In the genomic region with DNA sequence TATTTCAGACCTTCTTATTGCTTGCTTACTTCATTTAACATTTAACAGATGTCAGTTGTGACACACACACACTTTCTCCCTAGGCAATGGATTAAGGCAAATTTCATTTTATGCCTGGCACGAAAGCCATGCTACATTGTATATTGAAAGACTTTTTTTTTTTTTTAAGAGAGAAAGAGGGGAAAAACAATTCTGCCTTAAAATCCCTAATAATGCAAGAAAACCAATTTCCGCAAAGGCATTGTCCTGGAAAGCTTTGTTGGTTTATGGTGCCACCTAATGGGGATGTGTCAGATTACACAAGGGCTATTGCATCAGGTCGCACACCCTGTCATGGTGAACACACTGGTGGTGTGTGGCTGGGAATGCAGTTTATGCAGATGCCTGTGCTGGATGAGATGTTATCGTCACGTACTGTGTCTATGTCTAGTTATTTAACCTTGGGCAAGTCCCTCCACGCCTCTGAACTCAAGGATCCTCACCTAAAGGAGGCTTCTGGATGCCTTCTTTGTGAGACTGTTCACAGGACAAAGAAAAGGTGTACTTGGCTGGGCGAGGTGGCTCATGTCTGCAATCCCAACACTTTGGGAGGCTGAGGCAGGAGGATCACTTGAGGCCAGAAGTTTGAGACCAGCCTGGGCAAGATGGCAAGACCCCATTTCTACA, we compare ENCODE assay signal across 8 cellular contexts. TPM values are rescaled to one million over a fixed set of nuclear protein-coding genes. Genes with fewer than 3 reads are reported as not detected.
A peak's percentile ranks its signal among the peaks of the same experiment; 100 is the strongest.
DNase-seq lines count a peak whose midpoint lies in the region; FAIRE-seq and TF ChIP-seq lines count a peak whose summit lies in the region.

No MANE protein-coding gene starts in this region.

- TF ChIP-seq POLR2A in H54 (IDR thresholded peaks at IDR 0.05; ENCODE audit: low read depth, low read length): no peak

- no peaks in the 10 kb centered on the region for H3K4me1 ChIP-seq in ES-I3 (ENCODE audit: insufficient read depth, low read length)

- no peak overlapping the region for H3K4me3 ChIP-seq in MG63
- H3K4me3 ChIP-seq in SK-N-MC: no peak overlapping the region

- H3K36me3 ChIP-seq in ES-I3 (ENCODE audit: insufficient read depth, low read length): no peaks in the 10 kb centered on the region; the same call in 1 of the 2 replicates
- no peaks in the 10 kb centered on the region for H3K36me3 ChIP-seq in MG63
- no peaks in the 10 kb centered on the region for H3K36me3 ChIP-seq in SK-N-MC (ENCODE audit: insufficient read depth, low read length)

- no peaks in the 10 kb centered on the region for H3K36me3 Mint-ChIP-seq in activated naive CD4-positive, alpha-beta T cell treated with anti-CD3 and anti-CD28 coated beads, Interleukin-2, amount 10 ng/mL, durations not matched to agents 7 days and 5 days
- H3K36me3 Mint-ChIP-seq in progenitor cell of endocrine pancreas (ENCODE audit: insufficient read depth): no peaks in the 10 kb centered on the region

- H3K9me3 ChIP-seq in ES-I3 (ENCODE audit: control insufficient read depth, insufficient read depth, low read length) (peaks cover 3% of the 10 kb centered on the region; the same call in 1 of the 2 replicates), MG63 (no peaks in the 10 kb centered on the region), SK-N-MC (ENCODE audit: low read depth, low read length) (no peaks in the 10 kb centered on the region)

- intact Hi-C loops in head of caudate nucleus (cut with DNase I): loop anchor here (5.0 kb wide), 1 partner anchor 264 kb away; no protein-coding TSS in a partner anchor

- H3K9ac ChIP-seq in ES-I3 (ENCODE audit: low read depth, low read length): peak overlapping the region; percentile 11; the same call in 1 of the 2 replicates
- no peak overlapping the region for H3K9ac ChIP-seq in SK-N-MC (ENCODE audit: insufficient read length)

- DNase-seq in H54 (ENCODE audit: insufficient read length, low spot score) (peak; percentile 48), MG63 (peak; percentile 48), SK-N-MC (ENCODE audit: low read depth, low spot score) (peak; percentile 40), head of caudate nucleus (peak in 40 of 42 donors; percentile 14 to 89 (median 68)), progenitor cell of endocrine pancreas (ENCODE audit: low spot score, unreplicated experiment) (peak; percentile 63), urothelium cell line (ENCODE audit: low spot score) (peak; percentile 75)
- peak; percentile 82 for DNase-seq in activated naive CD4-positive, alpha-beta T cell treated with anti-CD3 and anti-CD28 coated beads, Interleukin-2, amount 10 ng/mL, durations not matched to agents 7 days and 5 days

- H3K27ac Mint-ChIP-seq in activated naive CD4-positive, alpha-beta T cell treated with anti-CD3 and anti-CD28 coated beads, Interleukin-2, amount 10 ng/mL, durations not matched to agents 7 days and 5 days: peak overlapping the region; percentile 39
- H3K27ac Mint-ChIP-seq in progenitor cell of endocrine pancreas: peak overlapping the region; percentile 88

- H3K27ac ChIP-seq in SK-N-MC: no peak overlapping the region

- peaks cover 34% of the 10 kb centered on the region for H3K27me3 Mint-ChIP-seq in activated naive CD4-positive, alpha-beta T cell treated with anti-CD3 and anti-CD28 coated beads, Interleukin-2, amount 10 ng/mL, durations not matched to agents 7 days and 5 days
- H3K27me3 Mint-ChIP-seq in progenitor cell of endocrine pancreas: peaks cover 18% of the 10 kb centered on the region

- no peaks in the 10 kb centered on the region for H3K27me3 ChIP-seq in MG63

- TF ChIP-seq CTCF in progenitor cell of endocrine pancreas (IDR thresholded peaks at IDR 0.05; ENCODE audit: unreplicated experiment): peak; percentile 91

- no peak overlapping the region for H3K4me3 Mint-ChIP-seq in activated naive CD4-positive, alpha-beta T cell treated with anti-CD3 and anti-CD28 coated beads, Interleukin-2, amount 10 ng/mL, durations not matched to agents 7 days and 5 days
- H3K4me3 Mint-ChIP-seq in progenitor cell of endocrine pancreas (ENCODE audit: low read depth): peak overlapping the region; percentile 38

- CTCF ChIA-PET in activated naive CD4-positive, alpha-beta T cell treated with anti-CD3 and anti-CD28 coated beads, Interleukin-2, amount 10 ng/mL, durations not matched to agents 7 days and 5 days (lab: Charles Lee): interaction anchor here (0.8 to 4.0 kb wide), 18 partner anchors 9 to 283 kb away, joined by 3 to 37 read pairs (median 4); a partner anchor contains a TSS

- peaks cover 10% of the 10 kb centered on the region for H3K4me1 Mint-ChIP-seq in activated naive CD4-positive, alpha-beta T cell treated with anti-CD3 and anti-CD28 coated beads, Interleukin-2, amount 10 ng/mL, durations not matched to agents 7 days and 5 days
- H3K4me1 Mint-ChIP-seq in progenitor cell of endocrine pancreas (ENCODE audit: low read depth): peaks cover 2% of the 10 kb centered on the region

- H3K9me3 Mint-ChIP-seq in activated naive CD4-positive, alpha-beta T cell treated with anti-CD3 and anti-CD28 coated beads, Interleukin-2, amount 10 ng/mL, durations not matched to agents 7 days and 5 days: no peaks in the 10 kb centered on the region
- peaks cover 3% of the 10 kb centered on the region for H3K9me3 Mint-ChIP-seq in progenitor cell of endocrine pancreas (ENCODE audit: low read depth)

- FAIRE-seq in H54 (lab: Jason Lieb, UNC): peak; percentile 85
- FAIRE-seq in urothelium cell line (lab: Jason Lieb, UNC): peak; percentile 53

RNA-seq across cellular contexts. Expression of a gene that starts 37.3 kb away (rescaled TPM):
- 42.1 and 44.1 TPM in 2 replicates for total RNA-seq in MG63 (2014; rRNA removed; shearing (Covaris generic); ENCODE audit: low replicate concordance)
- 0.73 and 0.96 TPM in 2 replicates for total RNA-seq in progenitor cell of endocrine pancreas

RNA-seq across cellular contexts. Expression of a gene that starts 54.4 kb away (rescaled TPM):
- total RNA-seq in MG63 (2014; rRNA removed; shearing (Covaris generic); ENCODE audit: low replicate concordance): not detected in 2 replicates
- not detected in 2 replicates for total RNA-seq in progenitor cell of endocrine pancreas

Comparison
In these comparisons a context has a peak if more than half of its experiments do, and no peak if none do; other contexts are left out.
1. RNA of a gene that starts 37.3 kb away (total RNA-seq): 42.1 to 44.1 TPM in MG63; 0.73 to 0.96 TPM in progenitor cell of endocrine pancreas; every median in the first group is over 10 times any median in the second.
2. Peak in every context shown above with its lines, with median percentiles within 50 percentile points of each other: DNase-seq.